ENCODE assay signal across 18 cellular contexts in the genomic region with DNA sequence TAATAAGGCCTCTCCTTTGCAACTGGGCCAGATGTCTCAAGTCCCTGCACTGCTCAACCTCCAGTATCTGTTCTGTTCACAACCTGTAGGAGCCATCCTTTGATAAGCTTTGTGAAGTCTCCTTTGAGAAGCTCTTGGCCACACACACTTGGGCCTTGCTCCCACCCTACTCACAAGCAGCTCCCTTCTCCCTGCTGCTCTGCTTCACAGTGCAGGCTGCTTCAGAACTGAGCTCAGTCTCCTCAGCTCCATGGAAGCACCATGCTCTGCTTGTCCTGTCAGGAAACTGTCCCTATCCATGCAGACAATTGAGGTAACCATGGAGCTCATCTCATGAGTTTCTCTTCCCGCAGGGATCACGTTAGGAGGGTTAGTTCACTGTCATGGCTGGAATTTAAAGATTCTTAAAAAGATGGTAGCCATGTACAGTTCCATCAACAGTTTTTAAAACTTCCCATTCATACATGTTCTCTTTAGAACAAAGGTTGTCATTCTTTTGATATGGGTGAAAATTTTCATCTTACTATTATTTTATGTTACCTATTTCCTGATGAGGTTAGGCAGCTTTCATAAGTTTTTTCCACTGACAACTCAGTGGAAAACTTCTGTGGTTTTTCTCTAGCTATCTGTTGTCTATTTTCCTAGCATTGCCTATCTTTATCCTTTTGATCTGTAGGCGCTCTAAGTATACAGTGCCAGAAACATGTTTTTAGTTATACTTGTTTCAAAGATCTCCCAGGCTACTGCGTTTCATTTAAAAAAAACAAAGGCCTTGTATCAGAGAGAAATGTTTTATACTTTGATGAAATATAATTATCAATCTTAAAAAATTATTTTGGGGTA.
"Had no signal": no experiment of that assay in that cellular context is flagged by ENCODE, and none has a peak within 500 bp of the region (broad histone marks: within the 10 kb centered on the region; RNA-seq: fewer than 3 reads in every experiment).

No MANE protein-coding gene starts in this region.

- DNase-seq: activated CD4-positive, alpha-beta memory T cell treated with anti-CD3 and anti-CD28 coated beads for 36 hours; activated CD8-positive, alpha-beta memory T cell treated with anti-CD3 and anti-CD28 coated beads, Interleukin-2, amount 50 U/mL, for 4 hours; activated naive CD4-positive, alpha-beta T cell treated with anti-CD3 and anti-CD28 coated beads, Interleukin-2, amount 50 U/mL, for 16 hours; anterior cingulate cortex; cerebellar nuclear complex; dermis blood vessel endothelial cell; gastrocnemius medialis; heart left ventricle; immature natural killer cell; mesenchymal stem cell; posterior cingulate gyrus; stimulated activated CD4-positive, alpha-beta T cell treated with anti-CD3 and anti-CD28 coated beads, Interleukin-2, amount 100 ng/mL, for 48 hours; substantia nigra; transverse colon had no signal

- ATAC-seq: activated CD4-positive, CD25-positive, alpha-beta regulatory T cell treated with anti-CD3 and anti-CD28 coated beads, Interleukin-2, amount 50 U/mL, for 24 hours; gastrocnemius medialis; heart left ventricle; natural killer cell treated with Interleukin-12 subunit alpha and Interleukin-12 subunit beta and Interleukin-15 and Interleukin-18, amount 100 ng/mL, for 72 hours; stimulated activated memory B cell treated with anti-CD40 and anti-IgM and Interleukin-4, amounts not matched to agents 10 μg/mL and 1 μg/mL and 100 μg/mL, for 72 hours had no signal

- H3K27me3 Mint-ChIP-seq: activated CD4-positive, alpha-beta memory T cell treated with anti-CD3 and anti-CD28 coated beads for 36 hours; stimulated activated memory B cell treated with anti-CD40 and anti-IgM and Interleukin-4, amounts not matched to agents 10 μg/mL and 1 μg/mL and 100 μg/mL, for 72 hours had no signal

- H3K36me3 ChIP-seq: right atrium auricular region, transverse colon had no signal

- H3K4me3 Mint-ChIP-seq: activated CD4-positive, alpha-beta memory T cell treated with anti-CD3 and anti-CD28 coated beads for 36 hours; immature natural killer cell; natural killer cell treated with Interleukin-12 subunit alpha and Interleukin-12 subunit beta and Interleukin-15 and Interleukin-18, amount 100 ng/mL, for 72 hours; stimulated activated memory B cell treated with anti-CD40 and anti-IgM and Interleukin-4, amounts not matched to agents 10 μg/mL and 1 μg/mL and 100 μg/mL, for 72 hours had no signal

- H3K4me1 Mint-ChIP-seq: immature natural killer cell; stimulated activated memory B cell treated with anti-CD40 and anti-IgM and Interleukin-4, amounts not matched to agents 10 μg/mL and 1 μg/mL and 100 μg/mL, for 72 hours had no signal

- H3K4me3 ChIP-seq: gastrocnemius medialis, heart left ventricle, right atrium auricular region, transverse colon had no signal

- H3K4me1 ChIP-seq: gastrocnemius medialis, heart left ventricle, right atrium auricular region, transverse colon had no signal

- H3K9me3 ChIP-seq: gastrocnemius medialis, transverse colon had no signal

- H3K27ac ChIP-seq: gastrocnemius medialis, heart left ventricle, right atrium auricular region, transverse colon had no signal

- H3K27ac Mint-ChIP-seq: activated CD4-positive, alpha-beta memory T cell treated with anti-CD3 and anti-CD28 coated beads for 36 hours; immature natural killer cell; natural killer cell treated with Interleukin-12 subunit alpha and Interleukin-12 subunit beta and Interleukin-15 and Interleukin-18, amount 100 ng/mL, for 72 hours; stimulated activated memory B cell treated with anti-CD40 and anti-IgM and Interleukin-4, amounts not matched to agents 10 μg/mL and 1 μg/mL and 100 μg/mL, for 72 hours had no signal

- H3K27me3 ChIP-seq: gastrocnemius medialis, heart left ventricle, right atrium auricular region, transverse colon had no signal
